In genomic region chr2:104404546-104404945, GRCh38 we compare ENCODE assay signal across 17 cellular contexts.
DNase-seq lines count a peak whose midpoint lies in the region; TF ChIP-seq lines count a peak whose summit lies in the region.
"Had no signal": no experiment of that assay in that cellular context is flagged by ENCODE, and none has a peak within 500 bp of the region (broad histone marks: within the 10 kb centered on the region; RNA-seq: fewer than 3 reads in every experiment).

No MANE protein-coding gene starts in this region.

- H4K20me1 ChIP-seq in hepatocyte (ENCODE audit: insufficient read depth, poor library complexity, severe bottlenecking), result no peaks in the 10 kb centered on the region
- H4K20me1 ChIP-seq: BLaER1 treated with 17β-estradiol and CSF1 and Interleukin-3, amounts not matched to agents 10 nM and 100 nM had no signal

- no peak for TF ChIP-seq CTCF in LNCaP clone FGC (IDR thresholded peaks at IDR 0.05; ENCODE audit: control insufficient read depth, extremely low read depth, insufficient read depth)
- no peak for TF ChIP-seq CTCF in VCaP (conservative IDR thresholded peaks at IDR 0.05)
- no peak for TF ChIP-seq CTCF in hepatocyte (IDR thresholded peaks at IDR 0.05; ENCODE audit: poor library complexity)
- TF ChIP-seq CTCF in vagina (IDR thresholded peaks at IDR 0.05), result no peak

- no peaks in the 10 kb centered on the region for H3K27me3 ChIP-seq in hepatocyte
- H3K27me3 ChIP-seq in vagina, result no peaks in the 10 kb centered on the region
- H3K27me3 ChIP-seq: BLaER1 treated with 17β-estradiol and CSF1 and Interleukin-3, amounts not matched to agents 10 nM and 100 nM had no signal

- H3K9me3 ChIP-seq in hepatocyte (ENCODE audit: low read depth) (no peaks in the 10 kb centered on the region), vagina (no peaks in the 10 kb centered on the region)
- H3K9me3 ChIP-seq: A549; BLaER1 treated with 17β-estradiol and CSF1 and Interleukin-3, amounts not matched to agents 10 nM and 100 nM; Caco-2 had no signal

- H3K79me2 ChIP-seq in hepatocyte, result no peaks in the 10 kb centered on the region

- H3K9me2 ChIP-seq in hepatocyte (replicated peaks; ENCODE audit: insufficient read depth), result no peaks in the 10 kb centered on the region

- peak; percentile 72 for DNase-seq in LNCaP clone FGC (ENCODE audit: low read depth)
- DNase-seq in hepatocyte (ENCODE audit: low spot score), result no peak
- no peak for DNase-seq in NCI-H526 (lab: John Stamatoyannopoulos, UW)
- no peak for DNase-seq in vagina (ENCODE audit: extremely low spot score in 2 of 2)
- no peak for DNase-seq in cardiac septum (ENCODE audit: low spot score)
- DNase-seq: AML-193; Caco-2; Calu3; CD4-positive, alpha-beta T cell; CD8-positive, alpha-beta T cell; DMS79 treated with DMSO at 0.1 percent for 48 hours; GF-D8 had no signal

- TF ChIP-seq POLR2A in vagina (IDR thresholded peaks at IDR 0.05), result no peak

- peaks cover 12% of the 10 kb centered on the region for H3K4me1 ChIP-seq in hepatocyte (ENCODE audit: insufficient read depth)
- no peaks in the 10 kb centered on the region for H3K4me1 ChIP-seq in vagina
- H3K4me1 ChIP-seq: A549; BLaER1 treated with 17β-estradiol and CSF1 and Interleukin-3, amounts not matched to agents 10 nM and 100 nM; Caco-2 had no signal

- intact Hi-C loops in vagina (cut with DNase I), result no loop called here
- intact Hi-C loops in cardiac septum (cut with DNase I), result no loop called here

- H3K27ac ChIP-seq in VCaP (peak overlapping the region; percentile 52), hepatocyte (no peak overlapping the region), vagina (no peak overlapping the region)
- H3K27ac ChIP-seq: 22Rv1; A549; BLaER1 treated with 17β-estradiol and CSF1 and Interleukin-3, amounts not matched to agents 10 nM and 100 nM; C4-2B had no signal

- 67% methylated on average over 6 of the region's 6 CpGs for WGBS in hepatocyte (ENCODE audit: low lambda C conversion rate, missing lambda C conversion rate)

- no peak overlapping the region for H3K4me3 ChIP-seq in LNCaP clone FGC (ENCODE audit: low read depth, low read length)
- H3K4me3 ChIP-seq in hepatocyte, result no peak overlapping the region
- no peak overlapping the region for H3K4me3 ChIP-seq in vagina
- H3K4me3 ChIP-seq: A549; BLaER1 treated with 17β-estradiol and CSF1 and Interleukin-3, amounts not matched to agents 10 nM and 100 nM had no signal

- H3K36me3 ChIP-seq in hepatocyte (replicated peaks; ENCODE audit: insufficient read depth, low read depth), result no peaks in the 10 kb centered on the region
- no peaks in the 10 kb centered on the region for H3K36me3 ChIP-seq in vagina
- H3K36me3 ChIP-seq: BLaER1 treated with 17β-estradiol and CSF1 and Interleukin-3, amounts not matched to agents 10 nM and 100 nM had no signal

- H2AFZ ChIP-seq in hepatocyte, result no peak overlapping the region

- peak overlapping the region; percentile 35 for H3K4me2 ChIP-seq in hepatocyte
- H3K4me2 ChIP-seq: A549; BLaER1 treated with 17β-estradiol and CSF1 and Interleukin-3, amounts not matched to agents 10 nM and 100 nM had no signal
